In genomic region chr1:86146566-86146965, GRCh38 we compare ENCODE assay signal across 25 cellular contexts. TPM values are rescaled to one million over a fixed set of nuclear protein-coding genes. Genes with fewer than 3 reads are reported as not detected.
DNase-seq lines count a peak whose midpoint lies in the region; ATAC-seq and TF ChIP-seq lines count a peak whose summit lies in the region.
"Had no signal": no experiment of that assay in that cellular context is flagged by ENCODE, and none has a peak within 500 bp of the region (broad histone marks: within the 10 kb centered on the region; RNA-seq: fewer than 3 reads in every experiment).

No MANE protein-coding gene starts in this region.

- no peaks in the 10 kb centered on the region for H3K36me3 Mint-ChIP-seq in activated CD4-positive, alpha-beta memory T cell treated with anti-CD3 and anti-CD28 coated beads for 36 hours
- H3K36me3 Mint-ChIP-seq: activated naive CD8-positive, alpha-beta T cell treated with anti-CD3 and anti-CD28 coated beads, Interleukin-2, amount 10 ng/mL, durations not matched to agents 7 days and 5 days; naive thymus-derived CD4-positive, alpha-beta T cell had no signal

- H3K36me3 ChIP-seq in RWPE2 (ENCODE audit: low read depth) = no peaks in the 10 kb centered on the region
- H3K36me3 ChIP-seq: heart right ventricle, SJCRH30, upper lobe of right lung had no signal

- TF ChIP-seq CTCF in AG09319 (IDR thresholded peaks at IDR 0.05; ENCODE audit: low read depth, low read length) (peak; percentile 3), RWPE2 (IDR thresholded peaks at IDR 0.05; ENCODE audit: poor library complexity, severe bottlenecking) (peak; percentile 44), foreskin keratinocyte (conservative IDR thresholded peaks at IDR 0.05) (peak; percentile 37)

- no peaks in the 10 kb centered on the region for H3K9me3 ChIP-seq in RWPE2 (ENCODE audit: severe bottlenecking)
- H3K9me3 ChIP-seq: heart right ventricle, SJCRH30, upper lobe of right lung had no signal

- H3K9me3 Mint-ChIP-seq in activated CD4-positive, alpha-beta memory T cell treated with anti-CD3 and anti-CD28 coated beads for 36 hours = no peaks in the 10 kb centered on the region
- H3K9me3 Mint-ChIP-seq: activated CD4-positive, alpha-beta T cell treated with anti-CD3 and anti-CD28 coated beads, Interleukin-2, amount 10 ng/mL, durations not matched to agents 7 days and 5 days; activated naive CD8-positive, alpha-beta T cell treated with anti-CD3 and anti-CD28 coated beads, Interleukin-2, amount 10 ng/mL, durations not matched to agents 7 days and 5 days; CD4-positive, alpha-beta T cell had no signal

- DNase-seq in AG09319 (ENCODE audit: extremely low read depth, low read depth) = no peak
- DNase-seq in HT-29 (ENCODE audit: low spot score) = peak; percentile 8
- no peak for DNase-seq in RWPE2 (ENCODE audit: low spot score)
- no peak for DNase-seq in foreskin keratinocyte
- DNase-seq in mucosa of gallbladder (ENCODE audit: low spot score) = no peak
- DNase-seq in glomerular visceral epithelial cell (ENCODE audit: extremely low spot score) = no peak
- no peak for DNase-seq in activated CD4-positive, alpha-beta memory T cell treated with anti-CD3 and anti-CD28 coated beads for 36 hours
- DNase-seq in activated CD8-positive, alpha-beta memory T cell treated with anti-CD3 and anti-CD28 coated beads, Interleukin-2, amount 50 U/mL, for 48 hours = no peak
- DNase-seq: activated CD4-positive, alpha-beta T cell treated with anti-CD3 and anti-CD28 coated beads, Interleukin-2, amount 10 ng/mL, durations not matched to agents 7 days and 5 days; activated effector memory CD4-positive, alpha-beta T cell treated with Interleukin-2 at 50 U/mL for 16 hours; activated naive CD8-positive, alpha-beta T cell treated with anti-CD3 and anti-CD28 coated beads, Interleukin-2, amount 10 ng/mL, durations not matched to agents 7 days and 5 days; CD4-positive, alpha-beta T cell; DMS153; effector CD8-positive, alpha-beta T cell; heart right ventricle; left colon; mesendoderm; naive thymus-derived CD4-positive, alpha-beta T cell; NCI-H187; posterior cingulate gyrus; SJCRH30; substantia nigra; T-helper 17 cell; upper lobe of right lung had no signal

- CTCF ChIA-PET in activated CD4-positive, alpha-beta memory T cell treated with anti-CD3 and anti-CD28 coated beads for 36 hours (lab: Charles Lee) = no interaction called here

- H3K4me1 Mint-ChIP-seq in activated CD4-positive, alpha-beta memory T cell treated with anti-CD3 and anti-CD28 coated beads for 36 hours (ENCODE audit: low read depth) = no peaks in the 10 kb centered on the region
- H3K4me1 Mint-ChIP-seq: activated CD4-positive, alpha-beta T cell treated with anti-CD3 and anti-CD28 coated beads, Interleukin-2, amount 10 ng/mL, durations not matched to agents 7 days and 5 days; activated naive CD8-positive, alpha-beta T cell treated with anti-CD3 and anti-CD28 coated beads, Interleukin-2, amount 10 ng/mL, durations not matched to agents 7 days and 5 days; naive thymus-derived CD4-positive, alpha-beta T cell; T-helper 17 cell had no signal

- POLR2A ChIA-PET in activated CD4-positive, alpha-beta memory T cell treated with anti-CD3 and anti-CD28 coated beads for 36 hours (lab: Charles Lee) = no interaction called here

- intact Hi-C loops in activated CD4-positive, alpha-beta memory T cell treated with anti-CD3 and anti-CD28 coated beads for 36 hours (cut with micrococcal nuclease) = no loop called here

- no peak overlapping the region for H3K4me3 ChIP-seq in RWPE2 (ENCODE audit: severe bottlenecking)
- H3K4me3 ChIP-seq: heart right ventricle, K562, SJCRH30, upper lobe of right lung had no signal

- H3K27me3 ChIP-seq in RWPE2 (ENCODE audit: insufficient read depth, poor library complexity, severe bottlenecking) (no peaks in the 10 kb centered on the region), foreskin keratinocyte (no peaks in the 10 kb centered on the region)
- H3K27me3 ChIP-seq: SJCRH30, upper lobe of right lung had no signal

- no peak overlapping the region for H3K27ac Mint-ChIP-seq in activated CD4-positive, alpha-beta memory T cell treated with anti-CD3 and anti-CD28 coated beads for 36 hours
- H3K27ac Mint-ChIP-seq: activated CD4-positive, alpha-beta T cell treated with anti-CD3 and anti-CD28 coated beads, Interleukin-2, amount 10 ng/mL, durations not matched to agents 7 days and 5 days; activated naive CD8-positive, alpha-beta T cell treated with anti-CD3 and anti-CD28 coated beads, Interleukin-2, amount 10 ng/mL, durations not matched to agents 7 days and 5 days; CD4-positive, alpha-beta T cell; naive thymus-derived CD4-positive, alpha-beta T cell; T-helper 17 cell had no signal

- H3K27ac ChIP-seq in RWPE2 (ENCODE audit: poor library complexity, severe bottlenecking) (no peak overlapping the region), foreskin keratinocyte (no peak overlapping the region)
- H3K27ac ChIP-seq: heart right ventricle, SJCRH30, upper lobe of right lung had no signal

- H3K4me1 ChIP-seq in RWPE2 (ENCODE audit: insufficient read depth, poor library complexity, severe bottlenecking) = peaks cover 14% of the 10 kb centered on the region
- peaks cover 21% of the 10 kb centered on the region for H3K4me1 ChIP-seq in foreskin keratinocyte
- H3K4me1 ChIP-seq: heart right ventricle, upper lobe of right lung had no signal

- H3K27me3 Mint-ChIP-seq in activated CD4-positive, alpha-beta memory T cell treated with anti-CD3 and anti-CD28 coated beads for 36 hours = peaks cover 2% of the 10 kb centered on the region
- H3K27me3 Mint-ChIP-seq: activated CD4-positive, alpha-beta T cell treated with anti-CD3 and anti-CD28 coated beads, Interleukin-2, amount 10 ng/mL, durations not matched to agents 7 days and 5 days had no signal

- no peak overlapping the region for H3K4me3 Mint-ChIP-seq in activated CD4-positive, alpha-beta memory T cell treated with anti-CD3 and anti-CD28 coated beads for 36 hours
- H3K4me3 Mint-ChIP-seq: activated CD4-positive, alpha-beta T cell treated with anti-CD3 and anti-CD28 coated beads, Interleukin-2, amount 10 ng/mL, durations not matched to agents 7 days and 5 days; activated naive CD8-positive, alpha-beta T cell treated with anti-CD3 and anti-CD28 coated beads, Interleukin-2, amount 10 ng/mL, durations not matched to agents 7 days and 5 days; CD4-positive, alpha-beta T cell; naive thymus-derived CD4-positive, alpha-beta T cell; T-helper 17 cell had no signal

- ATAC-seq in RWPE2 (ENCODE audit: low read depth) = no peak
- ATAC-seq in foreskin keratinocyte = no peak
- ATAC-seq: heart right ventricle; K562; left colon; naive thymus-derived CD4-positive, alpha-beta T cell; T-helper 17 cell; upper lobe of right lung had no signal

RNA-seq across cellular contexts. Expression of gene COL24A1, which starts 10.0 kb away (rescaled TPM):
- total RNA-seq in HT-29 (2014; rRNA removed; shearing (Covaris generic)) = not detected in 2 replicates
- total RNA-seq in foreskin keratinocyte (0.04 and 0.17 TPM in 2 replicates), mucosa of gallbladder (1.5 TPM)
- polyA plus RNA-seq in foreskin keratinocyte = 0.02 and 0.06 TPM in 2 replicates
- not detected for total RNA-seq in activated CD4-positive, alpha-beta memory T cell treated with anti-CD3 and anti-CD28 coated beads for 36 hours
- total RNA-seq: activated CD4-positive, alpha-beta T cell treated with anti-CD3 and anti-CD28 coated beads, Interleukin-2, amount 10 ng/mL, durations not matched to agents 7 days and 5 days; activated naive CD8-positive, alpha-beta T cell treated with anti-CD3 and anti-CD28 coated beads, Interleukin-2, amount 10 ng/mL, durations not matched to agents 7 days and 5 days had no signal
- polyA plus RNA-seq: naive thymus-derived CD4-positive, alpha-beta T cell had no signal
